ENCODE assay signal across 16 cellular contexts in genomic region chr5:30926181-30926580, GRCh38.
DNase-seq lines count a peak whose midpoint lies in the region; ATAC-seq and TF ChIP-seq lines count a peak whose summit lies in the region.
"Had no signal": no experiment of that assay in that cellular context is flagged by ENCODE, and none has a peak within 500 bp of the region (broad histone marks: within the 10 kb centered on the region; RNA-seq: fewer than 3 reads in every experiment).

No MANE protein-coding gene starts in this region.

- no peak for TF ChIP-seq CTCF in epithelial cell of proximal tubule (conservative IDR thresholded peaks at IDR 0.05; ENCODE audit: low read depth, low read length)

- intact Hi-C loops in Right ventricle myocardium superior (cut with DNase I) (no loop called here), cardiac septum (cut with DNase I) (no loop called here)

- ATAC-seq in Right ventricle myocardium superior (ENCODE audit: poor library complexity) = peak; percentile 85
- ATAC-seq in activated CD4-positive, CD25-positive, alpha-beta regulatory T cell treated with anti-CD3 and anti-CD28 coated beads, Interleukin-2, amount 50 U/mL, for 24 hours = no peak
- ATAC-seq in HG02884 (IDR thresholded peaks at IDR 0.05; ENCODE audit: unreplicated experiment) = no peak

- DNase-seq in Right ventricle myocardium superior = no peak
- DNase-seq in cardiac septum (ENCODE audit: low spot score) = no peak
- peak; percentile 20 for DNase-seq in epithelial cell of proximal tubule (ENCODE audit: low read depth)
- DNase-seq in kidney tubule cell (ENCODE audit: low spot score) = peak; percentile 24
- DNase-seq: C1 segment of cervical spinal cord; Calu3; CD4-positive, alpha-beta memory T cell; COR-L47; DMS53; DMS79 treated with DMSO at 0.1 percent for 48 hours; GF-D8; GOT3; HFFc6 had no signal

- no peak overlapping the region for H3K4me3 ChIP-seq in epithelial cell of proximal tubule (ENCODE audit: low read depth, low read length)
- H3K4me3 ChIP-seq: HAP-1 had no signal

Comparison
In these comparisons a context has a peak if more than half of its experiments do, and no peak if none do; other contexts are left out.
1. DNase-seq: peak in epithelial cell of proximal tubule (single experiment) and kidney tubule cell (single experiment); none in Right ventricle myocardium superior (single experiment) and cardiac septum (single experiment).